ENCODE assay signal across 24 cellular contexts in the genomic region with DNA sequence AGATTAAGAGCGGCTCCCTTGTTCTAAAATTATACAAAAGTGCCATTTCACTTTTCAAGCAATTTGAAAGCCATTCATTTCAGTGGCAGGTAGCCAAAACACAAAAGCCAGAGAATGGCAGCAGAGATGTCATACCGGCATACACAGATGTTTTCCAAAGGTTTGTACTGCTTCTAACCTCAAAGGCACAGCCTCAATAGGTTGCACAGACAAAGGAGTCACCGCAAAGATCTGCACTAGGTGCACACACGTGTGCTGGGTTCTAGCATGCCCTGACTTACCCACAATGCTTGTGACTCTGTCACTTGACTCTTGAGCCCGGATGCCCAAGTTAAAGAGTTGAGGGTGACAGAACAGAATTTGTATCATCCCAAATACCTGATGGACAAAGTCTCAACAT.
"Had no signal": no experiment of that assay in that cellular context is flagged by ENCODE, and none has a peak within 500 bp of the region (broad histone marks: within the 10 kb centered on the region; RNA-seq: fewer than 3 reads in every experiment).

No MANE protein-coding gene starts in this region.

- ATAC-seq: activated CD8-positive, alpha-beta T cell treated with anti-CD3 and anti-CD28 coated beads, Interleukin-2, amount 10 ng/mL, durations not matched to agents 7 days and 5 days; activated naive CD4-positive, alpha-beta T cell treated with anti-CD3 and anti-CD28 coated beads, Interleukin-2, amount 50 U/mL, for 72 hours; activated naive CD8-positive, alpha-beta T cell treated with anti-CD3 and anti-CD28 coated beads, Interleukin-2, amount 50 U/mL, for 24 hours had no signal

- H3K27me3 ChIP-seq: brain microvascular endothelial cell, cardiac muscle cell, Peyer's patch had no signal

- H3K27ac ChIP-seq: brain microvascular endothelial cell, cardiac muscle cell, Peyer's patch had no signal

- H3K4me3 ChIP-seq: cardiac muscle cell, Peyer's patch had no signal

- DNase-seq: activated CD4-positive, alpha-beta T cell treated with anti-CD3 and anti-CD28 coated beads for 48 hours; activated CD4-positive, alpha-beta T cell treated with anti-CD3 and anti-CD28 coated beads, Interleukin-2, amount 50 U/mL, for 4 hours; activated CD4-positive, CD25-positive, alpha-beta regulatory T cell treated with anti-CD3 and anti-CD28 coated beads, Interleukin-2, amount 50 U/mL, for 72 hours; activated CD8-positive, alpha-beta memory T cell treated with anti-CD3 and anti-CD28 coated beads, Interleukin-2, amount 50 U/mL, for 48 hours; activated CD8-positive, alpha-beta T cell treated with anti-CD3 and anti-CD28 coated beads, Interleukin-2, amount 10 ng/mL, durations not matched to agents 7 days and 5 days; activated effector memory CD4-positive, alpha-beta T cell treated with Interleukin-2 at 50 U/mL for 16 hours; activated naive CD4-positive, alpha-beta T cell; activated naive CD8-positive, alpha-beta T cell treated with anti-CD3 and anti-CD28 coated beads, Interleukin-2, amount 50 U/mL, for 24 hours; activated T-cell treated with anti-CD3 and anti-CD28 coated beads, Interleukin-2, amount 50 U/mL, for 1 hour; amniotic stem cell; brain microvascular endothelial cell; KG1; NCI-H1048; NCI-H1417 treated with DMSO at 0.1 percent for 48 hours; NCI-H1694; NCI-H2029; NCI-H2171 treated with DMSO at 0.1 percent for 48 hours; NCI-H446; NCI-H524; NCI-H774; Peyer's patch; SHP77 had no signal

- H3K36me3 ChIP-seq: brain microvascular endothelial cell, cardiac muscle cell, Peyer's patch had no signal

- H3K9me3 ChIP-seq: Peyer's patch had no signal
